In genomic region chr5:171438753-171439152, GRCh38 we compare ENCODE assay signal across 25 cellular contexts. TPM values are rescaled to one million over a fixed set of nuclear protein-coding genes. Genes with fewer than 3 reads are reported as not detected.
"Had no signal": no experiment of that assay in that cellular context is flagged by ENCODE, and none has a peak within 500 bp of the region (broad histone marks: within the 10 kb centered on the region; RNA-seq: fewer than 3 reads in every experiment).

No MANE protein-coding gene starts in this region.

- H3K4me1 Mint-ChIP-seq: stimulated activated effector memory CD8-positive, alpha-beta T cell treated with anti-CD3 and anti-CD28 coated beads, Interleukin-12 subunit alpha, Interleukin-12 subunit beta, amount 100 ng/mL, for 72 hours had no signal

- H3K27ac Mint-ChIP-seq: naive thymus-derived CD4-positive, alpha-beta T cell; progenitor cell of endocrine pancreas; stimulated activated effector memory CD8-positive, alpha-beta T cell treated with anti-CD3 and anti-CD28 coated beads, Interleukin-12 subunit alpha, Interleukin-12 subunit beta, amount 100 ng/mL, for 72 hours had no signal

- H3K79me2 ChIP-seq: parathyroid adenoma had no signal

- H2AFZ ChIP-seq: parathyroid adenoma had no signal

- H3K4me2 ChIP-seq: smooth muscle cell had no signal

- H3K9me3 ChIP-seq: neutrophil, right atrium auricular region, stomach, thyroid gland, vagina had no signal

- H3K9me3 Mint-ChIP-seq: naive thymus-derived CD4-positive, alpha-beta T cell; stimulated activated effector memory CD8-positive, alpha-beta T cell treated with anti-CD3 and anti-CD28 coated beads, Interleukin-12 subunit alpha, Interleukin-12 subunit beta, amount 100 ng/mL, for 72 hours had no signal

- ATAC-seq: naive thymus-derived CD4-positive, alpha-beta T cell; sciatic nerve; stimulated activated effector memory CD8-positive, alpha-beta T cell treated with anti-CD3 and anti-CD28 coated beads, Interleukin-12 subunit alpha, Interleukin-12 subunit beta, amount 100 ng/mL, for 72 hours had no signal

- H3K4me1 ChIP-seq: parathyroid adenoma, thyroid gland, vagina had no signal

- H3K27ac ChIP-seq: dorsolateral prefrontal cortex, neutrophil, parathyroid adenoma, right atrium auricular region, stomach, thyroid gland, vagina had no signal

- H3K36me3 Mint-ChIP-seq: naive thymus-derived CD4-positive, alpha-beta T cell; stimulated activated effector memory CD8-positive, alpha-beta T cell treated with anti-CD3 and anti-CD28 coated beads, Interleukin-12 subunit alpha, Interleukin-12 subunit beta, amount 100 ng/mL, for 72 hours had no signal

- H3K36me3 ChIP-seq: neutrophil, right atrium auricular region, stomach, thyroid gland, vagina had no signal

- H3K9ac ChIP-seq: parathyroid adenoma had no signal

- FAIRE-seq: colon, frontal cortex, keratinocyte had no signal

- H3K4me3 Mint-ChIP-seq: naive thymus-derived CD4-positive, alpha-beta T cell; stimulated activated effector memory CD8-positive, alpha-beta T cell treated with anti-CD3 and anti-CD28 coated beads, Interleukin-12 subunit alpha, Interleukin-12 subunit beta, amount 100 ng/mL, for 72 hours had no signal

- H3K4me3 ChIP-seq: dorsolateral prefrontal cortex, right atrium auricular region, smooth muscle cell, stomach, thyroid gland, vagina had no signal

- DNase-seq: dorsolateral prefrontal cortex; effector CD4-positive, alpha-beta T cell; head of caudate nucleus; mesenchymal stem cell; midbrain; naive thymus-derived CD4-positive, alpha-beta T cell; stimulated activated CD4-positive, alpha-beta T cell treated with anti-CD3 and anti-CD28 coated beads, Interleukin-12 subunit alpha, Interleukin-12 subunit beta, amount 100 ng/mL, for 4 hours; stimulated activated CD4-positive, alpha-beta T cell treated with anti-CD3 and anti-CD28 coated beads, Interleukin-1b, Interleukin-23, amount 100 ng/mL, for 48 hours; stimulated activated CD4-positive, alpha-beta T cell treated with anti-CD3 and anti-CD28 coated beads, Interleukin-4, amount 100 ng/mL, for 24 hours; stimulated activated naive CD4-positive, alpha-beta T cell treated with Interleukin-2 at 50 U/mL for 16 hours; stomach; thyroid gland; trophoblast cell had no signal

- H3K27me3 Mint-ChIP-seq: naive thymus-derived CD4-positive, alpha-beta T cell had no signal

- H3K27me3 ChIP-seq: dorsolateral prefrontal cortex, neutrophil, right atrium auricular region, stomach, thyroid gland, vagina had no signal

RNA-seq across cellular contexts. Expression of gene FGF18, which starts 19.3 kb away (rescaled TPM):
- total RNA-seq: lung microvascular endothelial cell, smooth muscle cell had no signal
- polyA plus RNA-seq: naive thymus-derived CD4-positive, alpha-beta T cell had no signal
